ENCODE assay signal across 1 cellular context in genomic region chr11:120381401-120381800, GRCh38.
A peak's percentile ranks its signal among the peaks of the same experiment; 100 is the strongest.
TF ChIP-seq lines count a peak whose summit lies in the region.

No MANE protein-coding gene starts in this region.

TF ChIP-seq in HepG2, 621 proteins besides CTCF, POLR2A, EP300 and RAD21 (continues in another document):
- TF ChIP-seq ZNF557 (CRISPR knock-in tag; IDR thresholded peaks at IDR 0.05) (no peak), SIN3A (IDR thresholded peaks at IDR 0.05; ENCODE audit: borderline replicate concordance, low read depth, low read length) (no peak), DNMT3B (CRISPR knock-in tag; conservative IDR thresholded peaks at IDR 0.05) (no peak), FOXK2 (IDR thresholded peaks at IDR 0.05) (no peak), HOMEZ (CRISPR knock-in tag; IDR thresholded peaks at IDR 0.05; ENCODE audit: low read depth) (no peak), MAX (IDR thresholded peaks at IDR 0.05) (no peak), GATAD2A (CRISPR knock-in tag; IDR thresholded peaks at IDR 0.05) (peak; percentile 36; the same call in 1 of the 2 replicates), ZBED4 (CRISPR knock-in tag; IDR thresholded peaks at IDR 0.05; ENCODE audit: borderline replicate concordance) (no peak), ATF7-NPFF (CRISPR knock-in tag; IDR thresholded peaks at IDR 0.05; ENCODE audit: low read depth) (no peak), TFE3 (CRISPR knock-in tag; IDR thresholded peaks at IDR 0.05) (no peak), ARNT (IDR thresholded peaks at IDR 0.05) (no peak), NR3C1 (CRISPR knock-in tag; IDR thresholded peaks at IDR 0.05) (no peak), ZNF142 (CRISPR knock-in tag; IDR thresholded peaks at IDR 0.05) (no peak), SOX13 (IDR thresholded peaks at IDR 0.05) (no peak), SOX13 (CRISPR knock-in tag; conservative IDR thresholded peaks at IDR 0.05 in 1 of 2, IDR thresholded peaks at IDR 0.05 in 1 of 2) (0 out of 4 replicates have a peak, but pooled peaks of 1 of the 2 experiments have one; percentile 13), SETDB1 (CRISPR knock-in tag; IDR thresholded peaks at IDR 0.05; ENCODE audit: borderline replicate concordance) (no peak), ZBTB1 (CRISPR knock-in tag; IDR thresholded peaks at IDR 0.05; ENCODE audit: borderline replicate concordance) (no peak), SP5 (CRISPR knock-in tag; IDR thresholded peaks at IDR 0.05; ENCODE audit: borderline replicate concordance, low read depth) (0 out of 2 replicates have a peak, but pooled peaks have one; percentile 12), FOXK1 (CRISPR knock-in tag; IDR thresholded peaks at IDR 0.05; ENCODE audit: borderline replicate concordance, low read depth) (no peak), MLLT10 (CRISPR knock-in tag; IDR thresholded peaks at IDR 0.05) (no peak), SMAD1 (CRISPR knock-in tag; IDR thresholded peaks at IDR 0.05; ENCODE audit: borderline replicate concordance, low read depth) (no peak), TCF7L2 (IDR thresholded peaks at IDR 0.05; ENCODE audit: low read depth, low read length) (no peak), SIX1 (CRISPR knock-in tag; IDR thresholded peaks at IDR 0.05; ENCODE audit: borderline replicate concordance) (no peak), ZNF10 (CRISPR knock-in tag; IDR thresholded peaks at IDR 0.05; ENCODE audit: borderline replicate concordance, low read depth) (no peak), ERF (CRISPR knock-in tag; IDR thresholded peaks at IDR 0.05) (no peak), DZIP1 (CRISPR knock-in tag; IDR thresholded peaks at IDR 0.05) (no peak), CEBPG (CRISPR knock-in tag; IDR thresholded peaks at IDR 0.05) (peak; percentile 26; the same call in 1 of the 2 replicates), TOE1 (CRISPR knock-in tag; IDR thresholded peaks at IDR 0.05) (no peak), DRAP1 (CRISPR knock-in tag; IDR thresholded peaks at IDR 0.05) (no peak), ZBTB21 (CRISPR knock-in tag; IDR thresholded peaks at IDR 0.05) (peak; percentile 62; the same call in 1 of the 2 replicates), ZGPAT (CRISPR knock-in tag; IDR thresholded peaks at IDR 0.05) (no peak), ZNF234 (CRISPR knock-in tag; conservative IDR thresholded peaks at IDR 0.05) (no peak), ZBTB44 (CRISPR knock-in tag; IDR thresholded peaks at IDR 0.05) (no peak)
